ENCODE assay signal across 20 cellular contexts in the genomic region with DNA sequence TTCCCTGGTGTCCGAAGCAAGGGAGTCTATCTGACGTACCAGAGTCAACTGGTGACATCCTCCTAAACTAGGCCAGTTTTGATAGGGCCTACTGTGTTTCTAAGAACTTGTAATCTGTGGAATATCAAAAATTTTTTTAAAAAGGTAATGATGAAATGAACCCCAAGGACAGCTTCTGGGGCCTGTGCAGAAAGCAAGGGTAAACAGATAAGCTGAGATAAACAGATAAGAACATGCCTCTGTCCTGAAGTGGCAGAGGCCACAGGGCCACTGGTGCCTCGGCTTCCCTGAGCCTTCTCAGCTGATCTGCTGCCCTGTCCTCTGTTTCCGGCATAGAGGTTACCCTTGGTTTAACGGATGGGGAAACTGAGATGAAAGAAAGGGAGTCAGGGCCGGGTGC.
"Had no signal": no experiment of that assay in that cellular context is flagged by ENCODE, and none has a peak within 500 bp of the region (broad histone marks: within the 10 kb centered on the region; RNA-seq: fewer than 3 reads in every experiment).

No MANE protein-coding gene starts in this region.

- ATAC-seq: left colon; stimulated activated naive CD8-positive, alpha-beta T cell treated with anti-CD3 and anti-CD28 coated beads, Interleukin-15, amount 100 ng/mL, for 72 hours; upper lobe of right lung had no signal

- H3K27ac ChIP-seq: cardiac muscle cell, prostate gland, right atrium auricular region, suprapubic skin, upper lobe of right lung had no signal

- DNase-seq: activated CD4-positive, alpha-beta T cell treated with anti-CD3 and anti-CD28 coated beads, Interleukin-2, amount 50 U/mL, for 1 hour; activated CD8-positive, alpha-beta memory T cell treated with anti-CD3 and anti-CD28 coated beads, Interleukin-2, amount 50 U/mL, for 48 hours; activated effector memory CD4-positive, alpha-beta T cell treated with Interleukin-2 at 50 U/mL for 16 hours; activated naive CD4-positive, alpha-beta T cell treated with anti-CD3 and anti-CD28 coated beads, Interleukin-2, amount 10 ng/mL, durations not matched to agents 7 days and 5 days; activated T-cell treated with anti-CD3 and anti-CD28 coated beads, Interleukin-2, amount 50 U/mL, for 48 hours; amniotic stem cell; dermis blood vessel endothelial cell; effector memory CD4-positive, alpha-beta T cell; left colon; midbrain; occipital lobe; stimulated activated CD4-positive, alpha-beta T cell treated with anti-CD3 and anti-CD28 coated beads, Interleukin-4, amount 100 ng/mL, for 1 hour; stimulated activated naive CD8-positive, alpha-beta T cell treated with anti-CD3 and anti-CD28 coated beads, Interleukin-15, amount 100 ng/mL, for 72 hours; T1000; upper lobe of right lung had no signal

- H3K4me3 ChIP-seq: cardiac muscle cell, prostate gland, right atrium auricular region, smooth muscle cell, suprapubic skin, upper lobe of right lung had no signal

- H3K4me3 Mint-ChIP-seq: activated naive CD4-positive, alpha-beta T cell treated with anti-CD3 and anti-CD28 coated beads, Interleukin-2, amount 10 ng/mL, durations not matched to agents 7 days and 5 days; stimulated activated naive CD8-positive, alpha-beta T cell treated with anti-CD3 and anti-CD28 coated beads, Interleukin-15, amount 100 ng/mL, for 72 hours had no signal

- H3K27ac Mint-ChIP-seq: activated naive CD4-positive, alpha-beta T cell treated with anti-CD3 and anti-CD28 coated beads, Interleukin-2, amount 10 ng/mL, durations not matched to agents 7 days and 5 days; stimulated activated naive CD8-positive, alpha-beta T cell treated with anti-CD3 and anti-CD28 coated beads, Interleukin-15, amount 100 ng/mL, for 72 hours had no signal

- H3K36me3 ChIP-seq: cardiac muscle cell, prostate gland, right atrium auricular region, suprapubic skin, upper lobe of right lung had no signal

- H3K9me3 Mint-ChIP-seq: activated naive CD4-positive, alpha-beta T cell treated with anti-CD3 and anti-CD28 coated beads, Interleukin-2, amount 10 ng/mL, durations not matched to agents 7 days and 5 days; stimulated activated naive CD8-positive, alpha-beta T cell treated with anti-CD3 and anti-CD28 coated beads, Interleukin-15, amount 100 ng/mL, for 72 hours had no signal

- H3K27me3 Mint-ChIP-seq: activated naive CD4-positive, alpha-beta T cell treated with anti-CD3 and anti-CD28 coated beads, Interleukin-2, amount 10 ng/mL, durations not matched to agents 7 days and 5 days; stimulated activated naive CD8-positive, alpha-beta T cell treated with anti-CD3 and anti-CD28 coated beads, Interleukin-15, amount 100 ng/mL, for 72 hours had no signal

- H3K9me3 ChIP-seq: prostate gland, right atrium auricular region, suprapubic skin, upper lobe of right lung had no signal

- H3K27me3 ChIP-seq: cardiac muscle cell, right atrium auricular region, suprapubic skin, upper lobe of right lung had no signal
